15 cellular contexts compared by ENCODE assay signal in the genomic region with DNA sequence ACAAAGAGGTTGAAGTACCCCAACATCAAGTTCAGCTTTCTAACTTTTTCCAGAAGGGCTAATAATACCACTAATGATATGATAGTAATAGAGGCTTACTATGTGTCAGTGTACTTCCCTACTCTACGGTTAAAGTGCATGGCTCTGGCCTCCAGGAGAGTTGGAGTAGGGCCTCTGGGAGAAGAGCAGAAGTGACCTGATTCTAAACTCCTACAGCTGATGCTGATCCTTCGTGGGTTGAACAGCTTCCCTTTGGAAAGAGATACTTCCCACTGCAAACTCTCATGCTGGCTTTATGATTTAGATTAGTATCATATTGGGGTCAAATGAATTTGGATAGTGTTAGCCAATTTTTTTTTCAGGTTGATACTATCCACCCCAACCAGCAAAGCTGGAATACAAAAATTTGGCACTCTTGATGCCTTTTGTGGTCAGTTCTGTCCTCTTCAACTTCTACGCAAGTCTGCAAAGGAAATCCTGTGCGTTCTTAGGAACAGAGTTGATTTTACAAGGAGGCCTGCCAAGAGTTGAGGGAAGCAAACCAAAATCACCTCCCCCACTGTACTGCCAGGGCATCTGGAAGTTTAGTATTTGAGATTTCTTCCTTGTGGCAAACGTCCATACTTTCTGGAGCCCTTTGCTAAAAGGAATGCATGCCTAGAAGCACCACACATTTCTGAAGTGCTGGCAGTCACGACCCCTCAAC. TPM values are rescaled to one million over a fixed set of nuclear protein-coding genes. Genes with fewer than 3 reads are reported as not detected.
DNase-seq lines count a peak whose midpoint lies in the region; ATAC-seq, FAIRE-seq and TF ChIP-seq lines count a peak whose summit lies in the region.
"Had no signal": no experiment of that assay in that cellular context is flagged by ENCODE, and none has a peak within 500 bp of the region (broad histone marks: within the 10 kb centered on the region; RNA-seq: fewer than 3 reads in every experiment).

No MANE protein-coding gene starts in this region.

- no peak for TF ChIP-seq EP300 in esophagus muscularis mucosa (IDR thresholded peaks at IDR 0.05)

- FAIRE-seq in GM12891 (lab: Jason Lieb, UNC): no peak
- FAIRE-seq: A204.1, K562 had no signal

- H3K4me1 Mint-ChIP-seq in mesothelial cell of epicardium: peaks cover 16% of the 10 kb centered on the region

- no peaks in the 10 kb centered on the region for H3K9me3 ChIP-seq in esophagus muscularis mucosa
- H3K9me3 ChIP-seq: tibial nerve had no signal

- H3K36me3 Mint-ChIP-seq in mesothelial cell of epicardium: no peaks in the 10 kb centered on the region

- H3K4me1 ChIP-seq in esophagus muscularis mucosa: peaks cover 12 to 18% (median 15%) of the 10 kb centered on the region in 4 donors

- H3K27me3 Mint-ChIP-seq in mesothelial cell of epicardium (ENCODE audit: low read depth): no peaks in the 10 kb centered on the region

- WGBS in esophagus muscularis mucosa: 26% methylated on average over 6 of the region's 6 CpGs

- TF ChIP-seq CTCF in esophagus muscularis mucosa (IDR thresholded peaks at IDR 0.05) (no peak), mesothelial cell of epicardium (IDR thresholded peaks at IDR 0.05; ENCODE audit: unreplicated experiment) (no peak)

- peak overlapping the region in 3 of 4 donors; percentile 7 to 50 (median 25) for H3K27ac ChIP-seq in esophagus muscularis mucosa (replicated peaks in 1 of 4)

- no peaks in the 10 kb centered on the region for H3K36me3 ChIP-seq in esophagus muscularis mucosa
- H3K36me3 ChIP-seq: tibial nerve had no signal

- H3K27ac Mint-ChIP-seq in mesothelial cell of epicardium: peak overlapping the region; percentile 63

- DNase-seq in Right ventricle myocardium inferior (ENCODE audit: missing footprints): no peak
- DNase-seq in cardiac septum (ENCODE audit: low spot score): no peak
- no peak for DNase-seq in esophagus muscularis mucosa (ENCODE audit: extremely low spot score)
- no peak for DNase-seq in mesothelial cell of epicardium (ENCODE audit: low spot score in 2 of 2, unreplicated experiment in 2 of 2)
- no peak for DNase-seq in GM12891 (ENCODE audit: insufficient read length, low spot score)
- no peak for DNase-seq in activated CD4-positive, alpha-beta T cell treated with anti-CD3 and anti-CD28 coated beads, Interleukin-2, amount 50 U/mL, for 4 hours
- no peak for DNase-seq in NCI-H2227 treated with DMSO at 0.1 percent for 48 hours (lab: John Stamatoyannopoulos, UW)
- DNase-seq: activated naive CD4-positive, alpha-beta T cell; effector CD4-positive, alpha-beta T cell; NCI-H345 had no signal

- no peak overlapping the region for H3K4me3 ChIP-seq in esophagus muscularis mucosa
- H3K4me3 ChIP-seq: K562, tibial nerve had no signal

- no peak for TF ChIP-seq POLR2A in esophagus muscularis mucosa (IDR thresholded peaks at IDR 0.05; ENCODE audit: low read depth)
- no peak for TF ChIP-seq POLR2A in GM12891 (IDR thresholded peaks at IDR 0.05; ENCODE audit: low read depth, low read length)

- intact Hi-C loops in Right ventricle myocardium inferior (cut with DNase I): no loop called here
- intact Hi-C loops in cardiac septum (cut with DNase I): no loop called here
- intact Hi-C loops in esophagus muscularis mucosa (cut with DNase I): no loop called here

- no peaks in the 10 kb centered on the region for H3K27me3 ChIP-seq in esophagus muscularis mucosa
- H3K27me3 ChIP-seq: tibial nerve had no signal

- H3K4me3 Mint-ChIP-seq in mesothelial cell of epicardium: no peak overlapping the region

- H3K9me3 Mint-ChIP-seq in mesothelial cell of epicardium: peaks cover 21% of the 10 kb centered on the region

- ATAC-seq in Right ventricle myocardium inferior (peak; percentile 70), GM19452 (IDR thresholded peaks at IDR 0.05; ENCODE audit: unreplicated experiment) (no peak)
- ATAC-seq: K562 had no signal

TF ChIP-seq in GM12891, 5 proteins besides CTCF, POLR2A, EP300 and RAD21:
- TF ChIP-seq PAX5 (IDR thresholded peaks at IDR 0.05; ENCODE audit: insufficient read depth, low read length, severe bottlenecking): no peak
- TF ChIP-seq SPI1 (IDR thresholded peaks at IDR 0.05; ENCODE audit: low read depth, low read length): no peak
- no peak for TF ChIP-seq POU2F2 (IDR thresholded peaks at IDR 0.05; ENCODE audit: low read depth, low read length)
- TF ChIP-seq TAF1 (IDR thresholded peaks at IDR 0.05; ENCODE audit: low read depth, low read length): no peak
- TF ChIP-seq POLR2AphosphoS5 (IDR thresholded peaks at IDR 0.05; ENCODE audit: low read depth, low read length): no peak

RNA-seq across cellular contexts. Expression of a gene that starts 17.8 kb away (rescaled TPM):
- total RNA-seq in Right ventricle myocardium inferior (not detected), cardiac septum (not detected), esophagus muscularis mucosa (not detected), mesothelial cell of epicardium (not detected in 3 replicates)
- polyA plus RNA-seq in GM12891 (2012; ENCODE audit: low read depth, missing spikeins): not detected
- total RNA-seq: K562, omental fat pad, tibial nerve had no signal
- polyA plus RNA-seq: K562 had no signal

RNA-seq across cellular contexts. Expression of a gene that starts 50.7 kb away (rescaled TPM):
- total RNA-seq in Right ventricle myocardium inferior (78.0 TPM), cardiac septum (56.5 TPM), esophagus muscularis mucosa (10 to 100 TPM; 12.4 to 21.1 (median 18.5) TPM), mesothelial cell of epicardium (28.2 to 29.1 TPM (median 28.5 TPM) in 3 replicates)
- polyA plus RNA-seq in GM12891 (2012; ENCODE audit: low read depth, missing spikeins): 1.5 TPM
